ENCODE assay signal across 17 cellular contexts in the genomic region with DNA sequence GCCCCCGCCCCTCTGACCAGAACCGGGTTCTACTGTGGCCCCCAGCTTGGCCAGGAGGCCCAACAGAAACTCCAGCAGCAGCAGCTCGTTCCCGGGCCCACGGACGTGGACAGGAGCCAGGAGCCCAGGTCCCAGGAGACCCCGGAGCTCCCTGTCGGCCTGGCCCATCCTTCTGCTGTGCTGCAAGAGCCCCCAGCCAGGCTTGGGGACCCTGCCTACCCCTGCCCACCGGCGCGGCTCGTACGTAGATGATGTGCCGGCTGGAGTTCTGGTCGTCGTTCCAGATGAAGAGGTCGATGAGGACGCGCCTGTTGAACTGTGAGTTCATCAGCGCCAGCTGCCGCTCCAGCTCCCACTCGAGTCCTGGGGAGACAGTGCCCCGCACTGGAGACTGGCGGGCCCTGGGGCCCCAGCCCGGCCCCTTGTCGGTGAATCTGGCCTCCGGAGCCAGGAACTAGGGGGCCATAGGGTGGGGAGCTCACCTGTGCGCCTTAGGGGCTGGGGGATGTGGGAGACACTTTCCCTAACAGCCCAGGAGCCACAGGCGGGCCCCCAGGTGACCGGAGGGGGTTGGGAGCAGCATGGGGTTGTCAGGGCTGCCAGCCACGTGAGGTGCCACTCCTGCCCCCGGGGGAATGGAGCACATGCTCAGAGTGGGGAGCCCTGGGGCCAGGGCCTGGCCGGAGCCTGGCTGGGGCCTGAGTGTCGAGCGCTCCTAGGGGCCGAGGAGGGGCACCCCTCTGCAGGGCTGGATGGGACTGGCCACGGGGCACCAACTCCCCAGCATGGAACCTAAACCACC. TPM values are rescaled to one million over a fixed set of nuclear protein-coding genes. Genes with fewer than 3 reads are reported as not detected.
DNase-seq lines count a peak whose midpoint lies in the region; ATAC-seq and TF ChIP-seq lines count a peak whose summit lies in the region.
"Had no signal": no experiment of that assay in that cellular context is flagged by ENCODE, and none has a peak within 500 bp of the region (broad histone marks: within the 10 kb centered on the region; RNA-seq: fewer than 3 reads in every experiment).

No MANE protein-coding gene starts in this region.

- no peaks in the 10 kb centered on the region for H3K9me3 Mint-ChIP-seq in neural progenitor cell

- no peaks in the 10 kb centered on the region for H3F3A ChIP-seq in SK-N-SH (replicated peaks; ENCODE audit: insufficient read depth)
- H3F3A ChIP-seq in neural progenitor cell (ENCODE audit: low read depth) = peaks cover 14% of the 10 kb centered on the region
- H3F3A ChIP-seq in GM23248 (ENCODE audit: insufficient read depth) = no peaks in the 10 kb centered on the region

- H3K4me1 ChIP-seq in SK-N-SH (ENCODE audit: control insufficient read depth in 1 of 2, insufficient read depth in 2 of 2, low read depth in 1 of 2, low read length in 1 of 2) = peaks cover 0 to 8% of the 10 kb centered on the region in 2 experiments; a peak in 1 of 4 replicates
- H3K4me1 ChIP-seq in BLaER1 = peaks cover 80% of the 10 kb centered on the region
- H3K4me1 ChIP-seq in neural progenitor cell = peaks cover 7% of the 10 kb centered on the region
- H3K4me1 ChIP-seq in GM23248 (ENCODE audit: insufficient read depth) = no peaks in the 10 kb centered on the region

- H4K20me1 ChIP-seq in SK-N-SH (ENCODE audit: insufficient read depth) = no peaks in the 10 kb centered on the region
- no peaks in the 10 kb centered on the region for H4K20me1 ChIP-seq in BLaER1
- H4K20me1 ChIP-seq in neural progenitor cell (ENCODE audit: low read depth) = no peaks in the 10 kb centered on the region
- no peaks in the 10 kb centered on the region for H4K20me1 ChIP-seq in GM23248 (ENCODE audit: insufficient read depth)

- H3K9ac ChIP-seq in SK-N-SH (no peak overlapping the region), BLaER1 (0 out of 2 replicates have a peak overlapping the region, but pooled peaks have one; percentile 19), neural progenitor cell (no peak overlapping the region), GM23248 (no peak overlapping the region)

- H3K4me1 Mint-ChIP-seq in neural progenitor cell = peaks cover 20% of the 10 kb centered on the region

- H3K9me2 ChIP-seq in SK-N-SH (no peaks in the 10 kb centered on the region), GM23248 (ENCODE audit: insufficient read depth) (no peaks in the 10 kb centered on the region)

- no peaks in the 10 kb centered on the region for H3K79me2 ChIP-seq in SK-N-SH (ENCODE audit: insufficient read depth)
- no peaks in the 10 kb centered on the region for H3K79me2 ChIP-seq in neural progenitor cell (ENCODE audit: low read depth)
- no peaks in the 10 kb centered on the region for H3K79me2 ChIP-seq in GM23248 (ENCODE audit: insufficient read depth)

- no peaks in the 10 kb centered on the region for H3K9me3 ChIP-seq in SK-N-SH
- H3K9me3 ChIP-seq in BLaER1 = no peaks in the 10 kb centered on the region
- H3K9me3 ChIP-seq in neural progenitor cell (ENCODE audit: low read depth) = no peaks in the 10 kb centered on the region
- no peaks in the 10 kb centered on the region for H3K9me3 ChIP-seq in GM23248 (ENCODE audit: low read depth)
- H3K9me3 ChIP-seq: Peyer's patch had no signal

- no peak overlapping the region for H3K27ac Mint-ChIP-seq in neural progenitor cell

- WGBS in SK-N-SH (ENCODE audit: low lambda C conversion rate) = 50% methylated on average over 1 of the region's 37 CpGs
- WGBS in GM23248 (ENCODE audit: low coverage in 1 of 2, low lambda C conversion rate in 2 of 2, missing lambda C conversion rate in 2 of 2), 2 experiments = 68 to 72% methylated on average over 34 of the region's 37 CpGs

- H3K27me3 ChIP-seq in SK-N-SH (ENCODE audit: insufficient read depth) = no peaks in the 10 kb centered on the region
- H3K27me3 ChIP-seq in BLaER1 = peaks cover 24% of the 10 kb centered on the region
- peaks cover 18% of the 10 kb centered on the region for H3K27me3 ChIP-seq in neural progenitor cell
- no peaks in the 10 kb centered on the region for H3K27me3 ChIP-seq in GM23248 (replicated peaks; ENCODE audit: insufficient read depth)
- H3K27me3 ChIP-seq: Peyer's patch had no signal

- TF ChIP-seq RAD21 in SK-N-SH (IDR thresholded peaks at IDR 0.05; ENCODE audit: low read length) = no peak

- no peak for TF ChIP-seq CTCF in SK-N-SH (IDR thresholded peaks at IDR 0.05)
- no peak for TF ChIP-seq CTCF in coronary artery (IDR thresholded peaks at IDR 0.05)
- no peak for TF ChIP-seq CTCF in neural progenitor cell (IDR thresholded peaks at IDR 0.05)

- CTCF ChIA-PET in SK-N-SH (lab: Yijun Ruan, JAX) = no interaction called here

- intact Hi-C loops in posterior vena cava (cut with DNase I) = no loop called here

- no peak overlapping the region for H2AFZ ChIP-seq in SK-N-SH (ENCODE audit: low read depth)
- no peak overlapping the region for H2AFZ ChIP-seq in neural progenitor cell (replicated peaks)
- no peak overlapping the region for H2AFZ ChIP-seq in GM23248

- no peak for TF ChIP-seq EP300 in SK-N-SH (IDR thresholded peaks at IDR 0.05; ENCODE audit: borderline replicate concordance in 1 of 2, low read depth in 1 of 2, low read length in 1 of 2)

- H3K27me3 Mint-ChIP-seq in neural progenitor cell (ENCODE audit: insufficient read depth, low read depth) = peaks cover 10% of the 10 kb centered on the region

- H3K4me2 ChIP-seq in SK-N-SH (no peak overlapping the region), BLaER1 (peak overlapping the region; percentile 91), neural progenitor cell (no peak overlapping the region), GM23248 (ENCODE audit: unreplicated experiment) (no peak overlapping the region)

- H3K36me3 Mint-ChIP-seq in neural progenitor cell = no peaks in the 10 kb centered on the region

- H3K4me3 Mint-ChIP-seq in neural progenitor cell = no peak overlapping the region

- H3K36me3 ChIP-seq in SK-N-SH (replicated peaks in 1 of 2; ENCODE audit: control insufficient read depth in 1 of 2, insufficient read depth in 2 of 2, low read length in 1 of 2) (no peaks in the 10 kb centered on the region), BLaER1 (no peaks in the 10 kb centered on the region), neural progenitor cell (no peaks in the 10 kb centered on the region), GM23248 (ENCODE audit: low read depth) (no peaks in the 10 kb centered on the region)
- H3K36me3 ChIP-seq: Peyer's patch had no signal

- DNase-seq in SK-N-SH (peak; percentile 30), coronary artery (ENCODE audit: low spot score) (peak; percentile 66), posterior vena cava (ENCODE audit: low spot score) (peak; percentile 77), T1000 (lab: John Stamatoyannopoulos, UW) (no peak), neural progenitor cell (ENCODE audit: low spot score) (no peak), GM23248 (no peak)
- DNase-seq: 8988T, C1 segment of cervical spinal cord, IMR-90, Kasumi-1, NCI-H1417, NCI-H2029 treated with DMSO at 0.1 percent for 48 hours, NCI-H524, Peyer's patch had no signal

- in situ Hi-C loops in GM23248 (cut with MboI) = no loop called here

- ATAC-seq in SK-N-SH treated with all-trans-retinoic acid at 6 μM for 48 hours = no peak
- ATAC-seq: HCT116 had no signal

- POLR2A ChIA-PET in SK-N-SH (lab: Yijun Ruan, JAX) = no interaction called here

- H3K27ac ChIP-seq in SK-N-SH (ENCODE audit: low read depth in 2 of 2, low read length in 1 of 2) (no peak overlapping the region), BLaER1 (peak overlapping the region; percentile 46; the same call in 1 of the 2 replicates), coronary artery (no peak overlapping the region), neural progenitor cell (no peak overlapping the region), GM23248 (no peak overlapping the region)
- H3K27ac ChIP-seq: Peyer's patch had no signal

- no peak overlapping the region for H3K4me3 ChIP-seq in SK-N-SH (ENCODE audit: low read depth in 2 of 2, low read length in 1 of 2)
- H3K4me3 ChIP-seq in BLaER1 = no peak overlapping the region
- H3K4me3 ChIP-seq in coronary artery = no peak overlapping the region
- no peak overlapping the region for H3K4me3 ChIP-seq in neural progenitor cell
- no peak overlapping the region for H3K4me3 ChIP-seq in GM23248
- H3K4me3 ChIP-seq: Peyer's patch had no signal

TF ChIP-seq in SK-N-SH, 30 proteins besides CTCF, POLR2A, EP300 and RAD21 (continues in another document):
- no peak for TF ChIP-seq MXI1 (IDR thresholded peaks at IDR 0.05; ENCODE audit: low read depth, low read length)
- TF ChIP-seq MEF2A (IDR thresholded peaks at IDR 0.05; ENCODE audit: borderline replicate concordance, low read depth) = no peak
- TF ChIP-seq EZH2phosphoT487 (IDR thresholded peaks at IDR 0.05; ENCODE audit: borderline replicate concordance, low read depth) = no peak
- no peak for TF ChIP-seq ELF1 (IDR thresholded peaks at IDR 0.05)

RNA-seq across cellular contexts. Expression of a gene that starts 19.6 kb away (rescaled TPM):
- polyA plus RNA-seq in SK-N-SH (2012; rRNA removed) = 28.0 and 33.7 TPM in 2 replicates
- 13.0 and 22.1 TPM in 2 replicates for polyA plus RNA-seq in SK-N-SH (2012; cell fraction: cytosol; rRNA removed)
- 43.9 and 44.0 TPM in 2 replicates for polyA plus RNA-seq in SK-N-SH (2012; cell fraction: nucleus; rRNA removed)
- total RNA-seq in posterior vena cava = 10 to 100 TPM; 11.4 to 12.2 TPM
- 10.0 and 29.6 TPM in 2 replicates for total RNA-seq in neural progenitor cell (ENCODE audit: low replicate concordance)
- total RNA-seq in GM23248 (2014; rRNA removed; shearing (Covaris generic)) = 8.5 and 11.3 TPM in 2 replicates
- 12.4 and 13.5 TPM in 2 replicates for polyA plus RNA-seq in GM23248 (2016; fragmentation: Nextera tagmentation; extraction: Ambion mirVana)

RNA-seq across cellular contexts. Expression of a gene that starts 26.6 kb away (rescaled TPM):
- polyA plus RNA-seq in SK-N-SH (2012; rRNA removed) = 0.16 and 0.26 TPM in 2 replicates
- 0.22 and 0.35 TPM in 2 replicates for polyA plus RNA-seq in SK-N-SH (2012; cell fraction: cytosol; rRNA removed)
- polyA plus RNA-seq in SK-N-SH (2012; cell fraction: nucleus; rRNA removed) = 0.42 and 1.0 TPM in 2 replicates
- total RNA-seq in posterior vena cava = 1 to 10 TPM in 1 of 2 donors, under 1 TPM in 1; 0.57 to 1.8 TPM
- total RNA-seq in neural progenitor cell (ENCODE audit: low replicate concordance) = 0.19 and 0.31 TPM in 2 replicates
- total RNA-seq in GM23248 (2014; rRNA removed; shearing (Covaris generic)) = not detected in 2 replicates
- not detected in 2 replicates for polyA plus RNA-seq in GM23248 (2016; fragmentation: Nextera tagmentation; extraction: Ambion mirVana)

RNA-seq across cellular contexts. Expression of a gene that starts 50.0 kb away (rescaled TPM):
- polyA plus RNA-seq in SK-N-SH (2012; rRNA removed) (0.19 and 0.28 TPM in 2 replicates), GM23248 (2016; fragmentation: Nextera tagmentation; extraction: Ambion mirVana) (7.8 and 7.9 TPM in 2 replicates)
- 0.03 and 0.08 TPM in 2 replicates for polyA plus RNA-seq in SK-N-SH (2012; cell fraction: cytosol; rRNA removed)
- 0.61 and 0.96 TPM in 2 replicates for polyA plus RNA-seq in SK-N-SH (2012; cell fraction: nucleus; rRNA removed)
- total RNA-seq in posterior vena cava (10 to 100 TPM; 37.7 to 63.6 TPM), neural progenitor cell (ENCODE audit: low replicate concordance) (0.65 TPM in 1 of 2 replicates, not detected in the other)
- 4.7 and 13.3 TPM in 2 replicates for total RNA-seq in GM23248 (2014; rRNA removed; shearing (Covaris generic))

Comparison
In these comparisons a context has a peak if more than half of its experiments do, and no peak if none do; other contexts are left out.
1. DNase-seq: peak in SK-N-SH (single experiment), coronary artery (single experiment) and posterior vena cava (single experiment); none in T1000 (single experiment), neural progenitor cell (single experiment) and GM23248 (single experiment).